ENCODE assay signal across 10 cellular contexts in the genomic region with DNA sequence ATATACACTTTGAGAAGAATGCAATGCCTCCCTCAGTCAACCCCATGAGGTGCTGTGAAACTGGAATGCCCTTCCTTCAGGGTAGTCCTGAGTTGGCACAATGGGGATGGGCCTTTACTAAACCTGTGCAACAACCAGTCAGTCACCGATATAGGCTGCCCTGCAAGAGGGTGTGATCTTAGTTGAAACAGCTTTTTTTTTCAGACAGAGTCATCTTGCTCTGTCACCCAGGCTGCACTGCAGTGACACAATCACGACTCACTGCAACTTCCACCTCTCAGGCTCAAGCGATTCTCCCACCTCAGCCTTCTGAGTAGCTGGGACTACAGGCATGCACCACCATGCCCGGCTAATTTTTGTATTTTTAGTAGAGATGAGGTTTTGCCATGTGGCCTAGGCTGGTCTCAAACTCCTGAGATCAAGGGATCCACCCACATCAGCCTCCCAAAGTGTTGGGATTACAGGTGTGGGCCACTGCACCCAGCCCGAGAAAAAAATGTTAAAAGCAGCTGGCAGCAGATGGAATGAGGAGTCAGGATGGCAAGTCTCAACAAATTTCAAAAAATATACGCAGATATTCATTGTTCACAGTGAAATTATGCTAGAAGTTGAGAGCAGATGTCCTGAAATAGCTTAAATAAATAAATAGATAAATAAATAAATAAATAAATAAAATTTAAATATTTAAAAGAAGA. TPM values are rescaled to one million over a fixed set of nuclear protein-coding genes. Genes with fewer than 3 reads are reported as not detected.
DNase-seq lines count a peak whose midpoint lies in the region; ATAC-seq, FAIRE-seq and TF ChIP-seq lines count a peak whose summit lies in the region.
"Had no signal": no experiment of that assay in that cellular context is flagged by ENCODE, and none has a peak within 500 bp of the region (broad histone marks: within the 10 kb centered on the region; RNA-seq: fewer than 3 reads in every experiment).

No MANE protein-coding gene starts in this region.

- no peaks in the 10 kb centered on the region for H3K4me1 Mint-ChIP-seq in progenitor cell of endocrine pancreas (ENCODE audit: low read depth)

- CTCF ChIA-PET in A549 (lab: Yijun Ruan, JAX): interaction anchor here (1.5 kb wide), 1 partner anchor 86 kb away, joined by 4 read pairs; no protein-coding TSS in a partner anchor

- no peaks in the 10 kb centered on the region for H3K9me3 ChIP-seq in A549

- peaks cover 18% of the 10 kb centered on the region; the same call in 2 of the 3 replicates for H3K4me1 ChIP-seq in A549

- TF ChIP-seq CTCF in A549 (IDR thresholded peaks at IDR 0.05) (no peak), progenitor cell of endocrine pancreas (IDR thresholded peaks at IDR 0.05; ENCODE audit: unreplicated experiment) (no peak)

- H3K27ac ChIP-seq in A549: no peak overlapping the region

- H3K27ac Mint-ChIP-seq in progenitor cell of endocrine pancreas: no peak overlapping the region

- TF ChIP-seq RAD21 in A549 (conservative IDR thresholded peaks at IDR 0.05 in 1 of 2, IDR thresholded peaks at IDR 0.05 in 1 of 2): no peak

- DNase-seq in A549 (ENCODE audit: low read depth in 1 of 2, low spot score in 1 of 2) (peak in 1 of 2 experiments; percentile 44), HK-2 (ENCODE audit: unreplicated experiment) (peak; percentile 47), kidney glomerular epithelial cell (lab: John Stamatoyannopoulos, UW) (peak; percentile 47), progenitor cell of endocrine pancreas (ENCODE audit: low spot score, unreplicated experiment) (no peak), GF-D8 (lab: John Stamatoyannopoulos, UW) (no peak), NAMALWA (ENCODE audit: low spot score) (no peak)
- DNase-seq in activated CD4-positive, alpha-beta T cell treated with anti-CD3 and anti-CD28 coated beads for 48 hours: peak; percentile 76
- DNase-seq: DMS79 treated with DMSO at 0.1 percent for 48 hours had no signal

- TF ChIP-seq EP300 in A549 (IDR thresholded peaks at IDR 0.05): no peak

- H3K4me3 ChIP-seq in A549: no peak overlapping the region

- TF ChIP-seq POLR2A in A549 (IDR thresholded peaks at IDR 0.05; ENCODE audit: low read length): no peak

- no peak for FAIRE-seq in A549 (lab: Jason Lieb, UNC)

- peak overlapping the region; percentile 20 for H3K4me2 ChIP-seq in A549

- ATAC-seq in A549: peak; percentile 77 to 86
- no peak for ATAC-seq in HG02610 (IDR thresholded peaks at IDR 0.05; ENCODE audit: unreplicated experiment)
- ATAC-seq: sciatic nerve had no signal

- WGBS in A549 (ENCODE audit: missing lambda C conversion rate): 62% methylated on average over 6 of the region's 6 CpGs

- H3K9me3 Mint-ChIP-seq in progenitor cell of endocrine pancreas (ENCODE audit: low read depth): no peaks in the 10 kb centered on the region

- no peaks in the 10 kb centered on the region for H3K27me3 Mint-ChIP-seq in progenitor cell of endocrine pancreas

- no peak overlapping the region for H3K4me3 Mint-ChIP-seq in progenitor cell of endocrine pancreas (ENCODE audit: low read depth)

- H3K36me3 Mint-ChIP-seq in progenitor cell of endocrine pancreas (ENCODE audit: insufficient read depth): no peaks in the 10 kb centered on the region

- POLR2A ChIA-PET in A549 (lab: Yijun Ruan, JAX): no interaction called here

TF ChIP-seq in A549, 52 proteins besides CTCF, POLR2A, EP300 and RAD21:
- no peak for TF ChIP-seq JUN (IDR thresholded peaks at IDR 0.05)
- TF ChIP-seq SMC3 (IDR thresholded peaks at IDR 0.05): no peak
- no peak for TF ChIP-seq HOXB13 (CRISPR knock-in tag; IDR thresholded peaks at IDR 0.05; ENCODE audit: low read depth)
- TF ChIP-seq, protein P1, sequence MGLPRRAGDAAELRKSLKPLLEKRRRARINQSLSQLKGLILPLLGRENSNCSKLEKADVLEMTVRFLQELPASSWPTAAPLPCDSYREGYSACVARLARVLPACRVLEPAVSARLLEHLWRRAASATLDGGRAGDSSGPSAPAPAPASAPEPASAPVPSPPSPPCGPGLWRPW (IDR thresholded peaks at IDR 0.05): no peak
- no peak for TF ChIP-seq EHMT2 (IDR thresholded peaks at IDR 0.05; ENCODE audit: low read depth)

RNA-seq across cellular contexts. Expression of a gene that starts 31.8 kb away (rescaled TPM):
- polyA plus RNA-seq in A549 (2011; rRNA removed): 46.7 and 49.8 TPM in 2 replicates
- polyA plus RNA-seq in A549 (2012; cell fraction: cytosol; rRNA removed): 15.3 and 15.8 TPM in 2 replicates
- 12.4 and 13.1 TPM in 2 replicates for polyA plus RNA-seq in A549 (2012; cell fraction: nucleus; rRNA removed)
- 14.9 to 16.9 TPM (median 15.1 TPM) in 3 replicates for polyA plus RNA-seq in A549 (2017; fragmentation: RNase III; extraction: RNeasy Plus Mini Kit Qiagen cat#74134 plus additional on column Dnase treatment)
- polyA minus RNA-seq in A549 (2011; rRNA and poly(A)+ RNA removed): 78.6 and 95.1 TPM in 2 replicates
- 24.9 and 31.0 TPM in 2 replicates for total RNA-seq in progenitor cell of endocrine pancreas

Comparison
In these comparisons a context has a peak if more than half of its experiments do, and no peak if none do; other contexts are left out.
1. DNase-seq: peak in HK-2 (single experiment), activated CD4-positive, alpha-beta T cell treated with anti-CD3 and anti-CD28 coated beads for 48 hours (single experiment) and kidney glomerular epithelial cell (single experiment); none in progenitor cell of endocrine pancreas (single experiment), GF-D8 (single experiment) and NAMALWA (single experiment).